ENCODE assay signal across 19 cellular contexts in the genomic region with DNA sequence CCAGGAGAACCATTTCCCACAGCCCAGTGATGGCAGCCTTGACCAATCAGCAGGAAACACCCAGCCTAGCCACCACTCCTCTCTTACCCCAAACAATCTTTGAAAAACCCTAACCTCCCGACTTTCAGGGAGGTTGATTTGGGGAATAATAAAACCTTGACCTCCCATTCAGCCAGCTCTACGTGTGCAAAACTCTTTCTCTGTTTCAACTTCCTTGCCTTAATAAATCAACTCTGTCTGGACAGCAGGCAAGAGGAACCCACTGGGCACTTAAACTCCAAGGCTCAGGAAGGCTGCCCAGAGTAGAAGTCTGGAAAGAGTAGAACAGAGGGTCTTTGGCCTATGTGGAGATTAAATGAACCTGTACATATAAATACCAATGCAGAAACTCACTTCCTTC. TPM values are rescaled to one million over a fixed set of nuclear protein-coding genes. Genes with fewer than 3 reads are reported as not detected.
DNase-seq lines count a peak whose midpoint lies in the region; ATAC-seq and TF ChIP-seq lines count a peak whose summit lies in the region.
"Had no signal": no experiment of that assay in that cellular context is flagged by ENCODE, and none has a peak within 500 bp of the region (broad histone marks: within the 10 kb centered on the region; RNA-seq: fewer than 3 reads in every experiment).

No MANE protein-coding gene starts in this region.

- H3K27me3 Mint-ChIP-seq in neural progenitor cell (ENCODE audit: insufficient read depth, low read depth) (peaks cover 4% of the 10 kb centered on the region), progenitor cell of endocrine pancreas (no peaks in the 10 kb centered on the region)
- H3K27me3 Mint-ChIP-seq: CD4-positive, alpha-beta T cell had no signal

- TF ChIP-seq CTCF in PC-3 (conservative IDR thresholded peaks at IDR 0.05; ENCODE audit: low read depth, low read length): no peak
- no peak for TF ChIP-seq CTCF in foreskin keratinocyte (conservative IDR thresholded peaks at IDR 0.05)
- no peak for TF ChIP-seq CTCF in neural progenitor cell (IDR thresholded peaks at IDR 0.05)
- no peak for TF ChIP-seq CTCF in progenitor cell of endocrine pancreas (IDR thresholded peaks at IDR 0.05; ENCODE audit: unreplicated experiment)
- no peak for TF ChIP-seq CTCF in osteoblast (IDR thresholded peaks at IDR 0.05; ENCODE audit: extremely low read depth, low read depth, low read length)

- no peak for ATAC-seq in PC-3
- ATAC-seq in foreskin keratinocyte: no peak
- no peak for ATAC-seq in GM21360 (IDR thresholded peaks at IDR 0.05; ENCODE audit: unreplicated experiment)

- peaks cover 10% of the 10 kb centered on the region for H3F3A ChIP-seq in PC-3 (ENCODE audit: low read length, unreplicated experiment)
- no peaks in the 10 kb centered on the region for H3F3A ChIP-seq in neural progenitor cell (ENCODE audit: low read depth)

- peak overlapping the region; percentile 27 for H3K27ac Mint-ChIP-seq in neural progenitor cell
- no peak overlapping the region for H3K27ac Mint-ChIP-seq in progenitor cell of endocrine pancreas
- H3K27ac Mint-ChIP-seq: CD4-positive, alpha-beta T cell had no signal

- no peaks in the 10 kb centered on the region for H4K20me1 ChIP-seq in PC-3 (ENCODE audit: low read length)
- H4K20me1 ChIP-seq in neural progenitor cell (ENCODE audit: low read depth): no peaks in the 10 kb centered on the region
- H4K20me1 ChIP-seq in osteoblast (ENCODE audit: insufficient read depth, low read length): no peaks in the 10 kb centered on the region

- CTCF ChIA-PET in PC-3 (lab: Charles Lee): no interaction called here

- H3K36me3 ChIP-seq in PC-3 (ENCODE audit: low read depth, low read length): no peaks in the 10 kb centered on the region
- no peaks in the 10 kb centered on the region for H3K36me3 ChIP-seq in neural progenitor cell
- H3K36me3 ChIP-seq in osteoblast (ENCODE audit: insufficient read depth, low read length): no peaks in the 10 kb centered on the region
- H3K36me3 ChIP-seq: SJCRH30 had no signal

- H3K79me2 ChIP-seq in PC-3 (ENCODE audit: low read length): no peaks in the 10 kb centered on the region
- no peaks in the 10 kb centered on the region for H3K79me2 ChIP-seq in neural progenitor cell (ENCODE audit: low read depth)
- no peaks in the 10 kb centered on the region for H3K79me2 ChIP-seq in osteoblast (ENCODE audit: insufficient read depth, low read length)

- H3K9ac ChIP-seq in PC-3 (ENCODE audit: low read length) (no peak overlapping the region), neural progenitor cell (no peak overlapping the region)
- H3K9ac ChIP-seq: GM23248 had no signal

- H3K9me2 ChIP-seq in PC-3 (replicated peaks; ENCODE audit: low read length): no peaks in the 10 kb centered on the region

- POLR2A ChIA-PET in PC-3 (lab: Charles Lee; ENCODE audit: unreplicated experiment): no interaction called here

- H3K4me3 Mint-ChIP-seq in neural progenitor cell (no peak overlapping the region), progenitor cell of endocrine pancreas (ENCODE audit: low read depth) (no peak overlapping the region)
- H3K4me3 Mint-ChIP-seq: CD4-positive, alpha-beta T cell had no signal

- H3K27ac ChIP-seq in PC-3 (ENCODE audit: low read length) (0 out of 2 replicates have a peak overlapping the region, but pooled peaks have one; percentile 1), caudate nucleus (ENCODE audit: low read depth, low read length) (peak overlapping the region; percentile 83), foreskin keratinocyte (peak overlapping the region; percentile 100), neural progenitor cell (no peak overlapping the region), osteoblast (ENCODE audit: low read depth, low read length) (no peak overlapping the region)
- H3K27ac ChIP-seq: GM23248, PC-9, SJCRH30 had no signal

- intact Hi-C loops in PC-3 (cut with micrococcal nuclease): no loop called here

- DNase-seq in PC-3: no peak
- DNase-seq in caudate nucleus (lab: John Stamatoyannopoulos, UW): no peak
- no peak for DNase-seq in foreskin keratinocyte
- no peak for DNase-seq in neural progenitor cell (ENCODE audit: low spot score)
- DNase-seq in progenitor cell of endocrine pancreas (ENCODE audit: low spot score, unreplicated experiment): no peak
- no peak for DNase-seq in NCI-H1105 (lab: John Stamatoyannopoulos, UW)
- DNase-seq in osteoblast (ENCODE audit: insufficient read length, low spot score, missing footprints): no peak
- DNase-seq: Calu3; CD4-positive, alpha-beta T cell; GM23248; HCEC 1CT; MV-4-11; NCI-H1436 treated with DMSO at 0.1 percent for 48 hours; NCI-H2081; NCI-H510A; NCI-H82; PC-9 had no signal

- H3K4me3 ChIP-seq in PC-3 (ENCODE audit: low read length): no peak overlapping the region
- no peak overlapping the region for H3K4me3 ChIP-seq in neural progenitor cell
- H3K4me3 ChIP-seq in osteoblast (ENCODE audit: insufficient read depth, low read length): no peak overlapping the region
- H3K4me3 ChIP-seq: GM23248, PC-9, SJCRH30 had no signal

- no peaks in the 10 kb centered on the region for H3K4me1 Mint-ChIP-seq in neural progenitor cell
- peaks cover 15% of the 10 kb centered on the region for H3K4me1 Mint-ChIP-seq in progenitor cell of endocrine pancreas (ENCODE audit: low read depth)

- no TSS peak for BruUV-seq in PC-3 (replicated peaks; lab: Mats Ljungman, UMichigan)

- no peaks in the 10 kb centered on the region for H3K36me3 Mint-ChIP-seq in neural progenitor cell
- no peaks in the 10 kb centered on the region for H3K36me3 Mint-ChIP-seq in progenitor cell of endocrine pancreas (ENCODE audit: insufficient read depth)

- H3K4me2 ChIP-seq in PC-3 (ENCODE audit: low read length) (no peak overlapping the region), neural progenitor cell (no peak overlapping the region), osteoblast (ENCODE audit: insufficient read depth, low read length) (no peak overlapping the region)
- H3K4me2 ChIP-seq: PC-9 had no signal

- no peak overlapping the region for H2AFZ ChIP-seq in PC-3 (ENCODE audit: low read length)
- H2AFZ ChIP-seq in neural progenitor cell (replicated peaks): no peak overlapping the region
- H2AFZ ChIP-seq in osteoblast (ENCODE audit: low read length): no peak overlapping the region
- H2AFZ ChIP-seq: GM23248, PC-9 had no signal

- H3K27me3 ChIP-seq in PC-3 (ENCODE audit: low read length): no peaks in the 10 kb centered on the region
- H3K27me3 ChIP-seq in foreskin keratinocyte: no peaks in the 10 kb centered on the region
- no peaks in the 10 kb centered on the region for H3K27me3 ChIP-seq in neural progenitor cell
- H3K27me3 ChIP-seq in osteoblast (ENCODE audit: insufficient read depth, low read length): no peaks in the 10 kb centered on the region
- H3K27me3 ChIP-seq: SJCRH30 had no signal

- H3K9me3 Mint-ChIP-seq in neural progenitor cell (no peaks in the 10 kb centered on the region), progenitor cell of endocrine pancreas (ENCODE audit: low read depth) (no peaks in the 10 kb centered on the region)
- H3K9me3 Mint-ChIP-seq: CD4-positive, alpha-beta T cell had no signal

- H3K4me1 ChIP-seq in PC-3 (ENCODE audit: insufficient read depth, low read length): peaks cover 40% of the 10 kb centered on the region
- H3K4me1 ChIP-seq in foreskin keratinocyte: peaks cover 36% of the 10 kb centered on the region
- H3K4me1 ChIP-seq in neural progenitor cell: peaks cover 4% of the 10 kb centered on the region
- no peaks in the 10 kb centered on the region for H3K4me1 ChIP-seq in osteoblast (ENCODE audit: insufficient read depth, low read length)

- H3K9me3 ChIP-seq in PC-3 (ENCODE audit: low read length) (no peaks in the 10 kb centered on the region), neural progenitor cell (ENCODE audit: low read depth) (no peaks in the 10 kb centered on the region), osteoblast (ENCODE audit: low read depth, low read length) (no peaks in the 10 kb centered on the region)
- H3K9me3 ChIP-seq: SJCRH30 had no signal

RNA-seq across cellular contexts. Expression of gene SERPINB1, which starts 35.0 kb away (rescaled TPM):
- 78.7 and 133 TPM in 2 replicates for total RNA-seq in PC-3 (2014; rRNA removed)
- 34.2 TPM in 2 replicates for total RNA-seq in foreskin keratinocyte
- 36.5 and 40.3 TPM in 2 replicates for polyA plus RNA-seq in foreskin keratinocyte
- total RNA-seq in neural progenitor cell (ENCODE audit: low replicate concordance): 9.4 and 14.5 TPM in 2 replicates
- 57.4 and 61.6 TPM in 2 replicates for total RNA-seq in progenitor cell of endocrine pancreas
- total RNA-seq in osteoblast: 32.6 and 53.0 TPM in 2 replicates

RNA-seq across cellular contexts. Expression of gene WRNIP1, which starts 41.5 kb away (rescaled TPM):
- total RNA-seq in PC-3 (2014; rRNA removed) (92.2 and 114 TPM in 2 replicates), foreskin keratinocyte (56.7 and 63.0 TPM in 2 replicates), neural progenitor cell (ENCODE audit: low replicate concordance) (25.3 and 34.5 TPM in 2 replicates), progenitor cell of endocrine pancreas (40.4 and 42.5 TPM in 2 replicates), osteoblast (25.3 and 26.5 TPM in 2 replicates)
- polyA plus RNA-seq in foreskin keratinocyte: 48.0 and 54.4 TPM in 2 replicates

RNA-seq across cellular contexts. Expression of gene MYLK4, which starts 55.9 kb away (rescaled TPM):
- total RNA-seq in PC-3 (2014; rRNA removed): 0.11 and 0.23 TPM in 2 replicates
- total RNA-seq in foreskin keratinocyte: 0.24 and 0.28 TPM in 2 replicates
- 0.08 and 0.09 TPM in 2 replicates for polyA plus RNA-seq in foreskin keratinocyte
- 0.25 TPM in 1 of 2 replicates, not detected in the other for total RNA-seq in neural progenitor cell (ENCODE audit: low replicate concordance)
- 0.60 and 0.80 TPM in 2 replicates for total RNA-seq in progenitor cell of endocrine pancreas
- 0.36 and 0.88 TPM in 2 replicates for total RNA-seq in osteoblast

Comparison
In these comparisons a context has a peak if more than half of its experiments do, and no peak if none do; other contexts are left out.
1. H3K27ac ChIP-seq: peak in PC-3 (single experiment), caudate nucleus (single experiment) and foreskin keratinocyte (single experiment); none in neural progenitor cell (single experiment) and osteoblast (single experiment).